22 cellular contexts compared by ENCODE assay signal in the genomic region with DNA sequence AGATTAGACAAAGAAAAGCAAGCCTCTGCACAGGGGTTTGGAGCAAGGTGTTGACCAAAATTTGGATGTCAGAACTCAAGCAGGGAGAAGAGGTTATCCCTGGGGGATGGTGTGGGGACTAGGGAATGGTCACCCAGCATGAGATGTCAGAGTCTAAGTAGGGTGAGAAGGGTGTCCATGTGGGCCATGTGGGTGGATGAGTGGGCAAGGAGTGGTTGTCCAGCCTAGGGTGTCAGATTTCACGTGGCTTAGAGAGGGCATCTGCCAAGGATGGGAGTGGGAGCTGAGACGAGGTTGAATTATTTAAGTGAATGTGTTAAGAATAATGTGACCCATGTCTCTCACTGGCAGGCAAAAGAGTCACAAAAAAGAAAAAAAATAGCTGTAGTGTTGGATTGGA. TPM values are rescaled to one million over a fixed set of nuclear protein-coding genes. Genes with fewer than 3 reads are reported as not detected.
A peak's percentile ranks its signal among the peaks of the same experiment; 100 is the strongest.
DNase-seq lines count a peak whose midpoint lies in the region; ATAC-seq and TF ChIP-seq lines count a peak whose summit lies in the region.
"Had no signal": no experiment of that assay in that cellular context is flagged by ENCODE, and none has a peak within 500 bp of the region (broad histone marks: within the 10 kb centered on the region; RNA-seq: fewer than 3 reads in every experiment).

No MANE protein-coding gene starts in this region.

- intact Hi-C loops in dendritic cell treated with granulocyte-macrophage colony-stimulating factor and Interleukin-4, amounts not matched to agents 40 ng/mL and 50 ng/mL, for 4 days (cut with micrococcal nuclease) = no loop called here

- peaks cover 25% of the 10 kb centered on the region for H3K27me3 Mint-ChIP-seq in stimulated activated naive CD8-positive, alpha-beta T cell treated with anti-CD3 and anti-CD28 coated beads, Interleukin-15, Interleukin-2, amounts not matched to agents 100 ng/mL and 50 ng/mL, for 24 hours
- peaks cover 24% of the 10 kb centered on the region for H3K27me3 Mint-ChIP-seq in stimulated activated naive CD8-positive, alpha-beta T cell treated with anti-CD3 and anti-CD28 coated beads, Interleukin-15, amount 100 ng/mL, for 72 hours
- H3K27me3 Mint-ChIP-seq in dendritic cell treated with granulocyte-macrophage colony-stimulating factor and Interleukin-4, amounts not matched to agents 40 ng/mL and 50 ng/mL, for 4 days = no peaks in the 10 kb centered on the region
- H3K27me3 Mint-ChIP-seq in progenitor cell of endocrine pancreas = peaks cover 6% of the 10 kb centered on the region
- H3K27me3 Mint-ChIP-seq: IgD-negative memory B cell had no signal

- no peak overlapping the region for H3K4me3 Mint-ChIP-seq in stimulated activated naive CD8-positive, alpha-beta T cell treated with anti-CD3 and anti-CD28 coated beads, Interleukin-15, Interleukin-2, amounts not matched to agents 100 ng/mL and 50 ng/mL, for 24 hours
- no peak overlapping the region for H3K4me3 Mint-ChIP-seq in stimulated activated naive CD8-positive, alpha-beta T cell treated with anti-CD3 and anti-CD28 coated beads, Interleukin-15, amount 100 ng/mL, for 72 hours
- H3K4me3 Mint-ChIP-seq in dendritic cell treated with granulocyte-macrophage colony-stimulating factor and Interleukin-4, amounts not matched to agents 40 ng/mL and 50 ng/mL, for 4 days = peak overlapping the region; percentile 21
- no peak overlapping the region for H3K4me3 Mint-ChIP-seq in progenitor cell of endocrine pancreas (ENCODE audit: low read depth)
- H3K4me3 Mint-ChIP-seq: CD4-positive, alpha-beta memory T cell had no signal

- no peaks in the 10 kb centered on the region for H3K36me3 Mint-ChIP-seq in stimulated activated naive CD8-positive, alpha-beta T cell treated with anti-CD3 and anti-CD28 coated beads, Interleukin-15, Interleukin-2, amounts not matched to agents 100 ng/mL and 50 ng/mL, for 24 hours (ENCODE audit: low read depth)
- no peaks in the 10 kb centered on the region for H3K36me3 Mint-ChIP-seq in dendritic cell treated with granulocyte-macrophage colony-stimulating factor and Interleukin-4, amounts not matched to agents 40 ng/mL and 50 ng/mL, for 4 days (ENCODE audit: low read depth)
- H3K36me3 Mint-ChIP-seq in progenitor cell of endocrine pancreas (ENCODE audit: insufficient read depth) = no peaks in the 10 kb centered on the region
- H3K36me3 Mint-ChIP-seq: CD4-positive, alpha-beta memory T cell; IgD-negative memory B cell had no signal

- TF ChIP-seq CTCF in progenitor cell of endocrine pancreas (IDR thresholded peaks at IDR 0.05; ENCODE audit: unreplicated experiment) = no peak
- TF ChIP-seq CTCF in GM13976 (IDR thresholded peaks at IDR 0.05; ENCODE audit: borderline replicate concordance, control extremely low read depth, extremely low read depth, insufficient read depth, missing control alignments) = no peak

- DNase-seq in stimulated activated naive CD8-positive, alpha-beta T cell treated with anti-CD3 and anti-CD28 coated beads, Interleukin-15, amount 100 ng/mL, for 72 hours = no peak
- DNase-seq in progenitor cell of endocrine pancreas (ENCODE audit: low spot score, unreplicated experiment) (no peak), NCI-H774 (lab: John Stamatoyannopoulos, UW) (no peak), GM13976 (ENCODE audit: low spot score) (no peak), SW480 (ENCODE audit: low spot score) (no peak)
- DNase-seq: 8988T; CD4-positive, alpha-beta memory T cell; COR-L47; DMS79; EL; GDM1; NCI-H1048; NCI-H1417; NCI-H1694; NCI-H2029 treated with DMSO at 0.1 percent for 48 hours; NCI-H446 treated with DMSO at 0.1 percent for 48 hours; NCI-H526 treated with DMSO at 0.1 percent for 48 hours; SIG-M5 had no signal

- H3K9me3 Mint-ChIP-seq in stimulated activated naive CD8-positive, alpha-beta T cell treated with anti-CD3 and anti-CD28 coated beads, Interleukin-15, Interleukin-2, amounts not matched to agents 100 ng/mL and 50 ng/mL, for 24 hours = no peaks in the 10 kb centered on the region
- H3K9me3 Mint-ChIP-seq in stimulated activated naive CD8-positive, alpha-beta T cell treated with anti-CD3 and anti-CD28 coated beads, Interleukin-15, amount 100 ng/mL, for 72 hours = no peaks in the 10 kb centered on the region
- no peaks in the 10 kb centered on the region for H3K9me3 Mint-ChIP-seq in dendritic cell treated with granulocyte-macrophage colony-stimulating factor and Interleukin-4, amounts not matched to agents 40 ng/mL and 50 ng/mL, for 4 days
- no peaks in the 10 kb centered on the region for H3K9me3 Mint-ChIP-seq in progenitor cell of endocrine pancreas (ENCODE audit: low read depth)
- H3K9me3 Mint-ChIP-seq: CD4-positive, alpha-beta memory T cell; IgD-negative memory B cell had no signal

- in situ Hi-C loops in GM13976 (cut with MboI; ENCODE audit: low sequenced_read_pairs, unreplicated experiment) = no loop called here

- ATAC-seq in stimulated activated naive CD8-positive, alpha-beta T cell treated with anti-CD3 and anti-CD28 coated beads, Interleukin-15, amount 100 ng/mL, for 72 hours = no peak
- ATAC-seq: GM12878 had no signal

- peaks cover 24% of the 10 kb centered on the region for H3K4me1 Mint-ChIP-seq in stimulated activated naive CD8-positive, alpha-beta T cell treated with anti-CD3 and anti-CD28 coated beads, Interleukin-15, Interleukin-2, amounts not matched to agents 100 ng/mL and 50 ng/mL, for 24 hours (ENCODE audit: low read depth)
- H3K4me1 Mint-ChIP-seq in stimulated activated naive CD8-positive, alpha-beta T cell treated with anti-CD3 and anti-CD28 coated beads, Interleukin-15, amount 100 ng/mL, for 72 hours = peaks cover 26% of the 10 kb centered on the region
- peaks cover 66% of the 10 kb centered on the region for H3K4me1 Mint-ChIP-seq in dendritic cell treated with granulocyte-macrophage colony-stimulating factor and Interleukin-4, amounts not matched to agents 40 ng/mL and 50 ng/mL, for 4 days (ENCODE audit: low read depth)
- peaks cover 22% of the 10 kb centered on the region for H3K4me1 Mint-ChIP-seq in progenitor cell of endocrine pancreas (ENCODE audit: low read depth)

- H3K27ac Mint-ChIP-seq in stimulated activated naive CD8-positive, alpha-beta T cell treated with anti-CD3 and anti-CD28 coated beads, Interleukin-15, Interleukin-2, amounts not matched to agents 100 ng/mL and 50 ng/mL, for 24 hours = peak overlapping the region; percentile 54
- no peak overlapping the region for H3K27ac Mint-ChIP-seq in stimulated activated naive CD8-positive, alpha-beta T cell treated with anti-CD3 and anti-CD28 coated beads, Interleukin-15, amount 100 ng/mL, for 72 hours
- peak overlapping the region; percentile 78 for H3K27ac Mint-ChIP-seq in dendritic cell treated with granulocyte-macrophage colony-stimulating factor and Interleukin-4, amounts not matched to agents 40 ng/mL and 50 ng/mL, for 4 days
- peak overlapping the region; percentile 16 for H3K27ac Mint-ChIP-seq in progenitor cell of endocrine pancreas
- H3K27ac Mint-ChIP-seq: CD4-positive, alpha-beta memory T cell; IgD-negative memory B cell had no signal

RNA-seq across cellular contexts. Expression of a gene that starts 5.1 kb away (rescaled TPM):
- 9.9 and 10.9 TPM in 2 replicates for total RNA-seq in progenitor cell of endocrine pancreas

Comparison
In these comparisons a context has a peak if more than half of its experiments do, and no peak if none do; other contexts are left out.
1. H3K27ac Mint-ChIP-seq: peak in stimulated activated naive CD8-positive, alpha-beta T cell treated with anti-CD3 and anti-CD28 coated beads, Interleukin-15, Interleukin-2, amounts not matched to agents 100 ng/mL and 50 ng/mL, for 24 hours (single experiment), dendritic cell treated with granulocyte-macrophage colony-stimulating factor and Interleukin-4, amounts not matched to agents 40 ng/mL and 50 ng/mL, for 4 days (single experiment) and progenitor cell of endocrine pancreas (single experiment); none in stimulated activated naive CD8-positive, alpha-beta T cell treated with anti-CD3 and anti-CD28 coated beads, Interleukin-15, amount 100 ng/mL, for 72 hours (0 of 2).